8 cellular contexts compared by ENCODE assay signal in genomic region chr20:64255361-64256281, GRCh38. TPM values are rescaled to one million over a fixed set of nuclear protein-coding genes. Genes with fewer than 3 reads are reported as not detected.
DNase-seq lines count a peak whose midpoint lies in the region; ATAC-seq and TF ChIP-seq lines count a peak whose summit lies in the region.

Gene PCMTD2 (plus strand): TSS chr20:64255748. CDS start chr20:64259966, 4,218 bp downstream.

- H3K4me3 ChIP-seq in KMS-11 (IDR thresholded peaks at IDR 0.05; ENCODE audit: insufficient read depth, low read depth, low read length): peak within 1 kb of the TSS; percentile 18

- H3K9ac ChIP-seq in KMS-11: peak within 1 kb of the TSS; percentile 66

- H2AFZ ChIP-seq in KMS-11 (ENCODE audit: low read depth): peak within 1 kb of the TSS; percentile 93

- H3K4me1 ChIP-seq in KMS-11 (ENCODE audit: low read depth, poor library complexity, severe bottlenecking): peaks cover 10% of the 10 kb centered on the region

- H3K4me1 Mint-ChIP-seq in activated T-helper 17 cell treated with anti-CD3 and anti-CD28 coated beads, Interleukin-2, amount 50 U/mL, for 72 hours: peaks cover 26% of the 10 kb centered on the region
- H3K4me1 Mint-ChIP-seq in natural killer cell: peaks cover 50 to 51% of the 10 kb centered on the region in 2 donors

- peak within 1 kb of the TSS; percentile 93 for H3K4me3 Mint-ChIP-seq in activated T-helper 17 cell treated with anti-CD3 and anti-CD28 coated beads, Interleukin-2, amount 50 U/mL, for 72 hours
- peak within 1 kb of the TSS; percentile 95 for H3K4me3 Mint-ChIP-seq in natural killer cell

- DNase-seq in DMS53 treated with DMSO at 0.1 percent for 48 hours (lab: John Stamatoyannopoulos, UW; ENCODE audit: unreplicated experiment) (peak; percentile 54), RPMI7951 (ENCODE audit: low read depth) (peak; percentile 85), fibroblast of peridontal ligament (ENCODE audit: extremely low read depth) (peak; percentile 59), natural killer cell (peak; percentile 86)
- peak; percentile 75 for DNase-seq in stimulated activated naive CD4-positive, alpha-beta T cell treated with Interleukin-2 at 50 U/mL for 16 hours (lab: John Stamatoyannopoulos, UW)

- H3K27ac ChIP-seq in KMS-11: peak within 1 kb of the TSS; percentile 26; the same call in 1 of the 2 replicates

- no peaks in the 10 kb centered on the region for H3K36me3 ChIP-seq in KMS-11 (ENCODE audit: insufficient read depth)

- H4K20me1 ChIP-seq in KMS-11 (ENCODE audit: insufficient read depth): no peaks in the 10 kb centered on the region

- H3K9me3 Mint-ChIP-seq in activated T-helper 17 cell treated with anti-CD3 and anti-CD28 coated beads, Interleukin-2, amount 50 U/mL, for 72 hours: no peaks in the 10 kb centered on the region
- H3K9me3 Mint-ChIP-seq in natural killer cell: no peaks in the 10 kb centered on the region

- H3K27ac Mint-ChIP-seq in activated T-helper 17 cell treated with anti-CD3 and anti-CD28 coated beads, Interleukin-2, amount 50 U/mL, for 72 hours: peak within 1 kb of the TSS; percentile 95
- H3K27ac Mint-ChIP-seq in natural killer cell: peak within 1 kb of the TSS; percentile 87 to 96

- peaks cover 17% of the 10 kb centered on the region for H3K36me3 Mint-ChIP-seq in activated T-helper 17 cell treated with anti-CD3 and anti-CD28 coated beads, Interleukin-2, amount 50 U/mL, for 72 hours (ENCODE audit: low read depth)
- H3K36me3 Mint-ChIP-seq in natural killer cell: no peaks in the 10 kb centered on the region

- no peak for TF ChIP-seq CTCF in KMS-11 (conservative IDR thresholded peaks at IDR 0.05; ENCODE audit: low read depth, low read length)
- TF ChIP-seq CTCF in natural killer cell (IDR thresholded peaks at IDR 0.05): no peak

- peak; percentile 73 for ATAC-seq in GM21737 (IDR thresholded peaks at IDR 0.05; ENCODE audit: unreplicated experiment)
- peak; percentile 90 for ATAC-seq in activated T-helper 17 cell treated with anti-CD3 and anti-CD28 coated beads, Interleukin-2, amount 50 U/mL, for 72 hours (replicated peaks)
- ATAC-seq in natural killer cell: peak; percentile 87 to 89 (median 88)

- H3K27me3 ChIP-seq in KMS-11 (ENCODE audit: insufficient read depth, low read depth): peaks cover 13% of the 10 kb centered on the region; the same call in 1 of the 2 replicates

- intact Hi-C loops in natural killer cell (cut with micrococcal nuclease): no loop called here

- H3K4me2 ChIP-seq in KMS-11: peak within 1 kb of the TSS; percentile 85

- peaks cover 8% of the 10 kb centered on the region for H3K27me3 Mint-ChIP-seq in activated T-helper 17 cell treated with anti-CD3 and anti-CD28 coated beads, Interleukin-2, amount 50 U/mL, for 72 hours
- H3K27me3 Mint-ChIP-seq in natural killer cell (ENCODE audit: low read depth in 2 of 2): peaks cover 4 to 21% of the 10 kb centered on the region in 2 donors

- H3K79me2 ChIP-seq in KMS-11 (ENCODE audit: insufficient read depth, low read depth): peaks cover 19% of the 10 kb centered on the region

RNA-seq across cellular contexts. Expression of gene PCMTD2, which starts in this region (rescaled TPM):
- total RNA-seq in RPMI7951 (2014; rRNA removed; shearing (Covaris generic)): 30.5 and 35.4 TPM in 2 replicates
- 10 to 100 TPM; 29.6 to 37.9 TPM for total RNA-seq in activated T-helper 17 cell treated with anti-CD3 and anti-CD28 coated beads, Interleukin-2, amount 50 U/mL, for 72 hours
- total RNA-seq in natural killer cell: 10 to 100 TPM; 63.8 to 100.0 (median 65.6) TPM

Comparison
In these comparisons a context has a peak if more than half of its experiments do, and no peak if none do; other contexts are left out.
1. Peak in every context shown above with its lines: DNase-seq, ATAC-seq, H3K4me3 ChIP-seq and H3K27ac ChIP-seq.